In the genomic region with DNA sequence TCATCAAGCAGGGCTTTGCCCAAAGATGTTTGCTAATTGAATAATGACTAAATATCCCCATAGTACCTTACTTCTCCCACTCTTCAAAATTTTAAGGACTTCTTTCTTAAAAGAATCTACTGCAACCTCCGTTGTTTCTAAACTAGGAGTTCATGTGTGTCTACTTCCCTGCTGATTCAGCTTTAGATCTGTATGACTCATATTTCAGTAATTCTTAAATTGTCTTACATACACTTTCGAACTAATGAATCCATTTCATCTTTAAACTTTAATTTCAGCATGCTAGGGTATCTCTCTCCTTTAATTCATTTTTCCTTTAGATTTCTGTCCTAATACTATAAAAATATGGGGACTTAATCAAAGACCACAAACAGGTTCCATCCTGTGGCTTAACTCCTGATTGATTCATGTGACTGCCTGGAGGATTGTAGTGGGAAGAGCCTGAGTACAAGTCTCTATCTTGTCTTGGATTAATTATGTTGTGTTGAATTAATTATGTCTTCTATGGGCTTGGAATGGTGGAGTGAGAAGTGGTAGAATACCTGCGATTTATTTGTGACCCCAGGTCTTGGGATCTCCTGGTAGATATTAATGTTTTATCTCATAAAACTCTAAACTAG, we compare ENCODE assay signal across 14 cellular contexts. TPM values are rescaled to one million over a fixed set of nuclear protein-coding genes. Genes with fewer than 3 reads are reported as not detected.
DNase-seq lines count a peak whose midpoint lies in the region; ATAC-seq, FAIRE-seq and TF ChIP-seq lines count a peak whose summit lies in the region.
"Had no signal": no experiment of that assay in that cellular context is flagged by ENCODE, and none has a peak within 500 bp of the region (broad histone marks: within the 10 kb centered on the region; RNA-seq: fewer than 3 reads in every experiment).

No MANE protein-coding gene starts in this region.

- peak overlapping the region; percentile 43 to 60 for H3K4me3 Mint-ChIP-seq in activated T-cell treated with anti-CD3 and anti-CD28 coated beads, Interleukin-2, amount 50 U/mL, for 72 hours
- peak overlapping the region; percentile 70 for H3K4me3 Mint-ChIP-seq in T-helper 17 cell
- H3K4me3 Mint-ChIP-seq: activated naive CD8-positive, alpha-beta T cell treated with anti-CD3 and anti-CD28 coated beads, Interleukin-2, amount 10 ng/mL, durations not matched to agents 7 days and 5 days; IgD-negative memory B cell had no signal

- no peaks in the 10 kb centered on the region for H3K9me3 ChIP-seq in T-helper 17 cell (ENCODE audit: control insufficient read depth, low read length, poor library complexity, severe bottlenecking)
- H3K9me3 ChIP-seq: BE2C, esophagus squamous epithelium had no signal

- H3K4me1 Mint-ChIP-seq in activated T-cell treated with anti-CD3 and anti-CD28 coated beads, Interleukin-2, amount 50 U/mL, for 72 hours (ENCODE audit: low read depth), result peaks cover 12% of the 10 kb centered on the region
- H3K4me1 Mint-ChIP-seq in T-helper 17 cell, result peaks cover 12% of the 10 kb centered on the region
- H3K4me1 Mint-ChIP-seq: IgD-negative memory B cell had no signal

- peaks cover 5% of the 10 kb centered on the region for H3K27me3 Mint-ChIP-seq in activated T-cell treated with anti-CD3 and anti-CD28 coated beads, Interleukin-2, amount 50 U/mL, for 72 hours (ENCODE audit: low read depth)
- H3K27me3 Mint-ChIP-seq in T-helper 17 cell, result peaks cover 6% of the 10 kb centered on the region
- H3K27me3 Mint-ChIP-seq: activated naive CD8-positive, alpha-beta T cell treated with anti-CD3 and anti-CD28 coated beads, Interleukin-2, amount 10 ng/mL, durations not matched to agents 7 days and 5 days; IgD-negative memory B cell had no signal

- H3K27ac Mint-ChIP-seq in activated T-cell treated with anti-CD3 and anti-CD28 coated beads, Interleukin-2, amount 50 U/mL, for 72 hours, result peak overlapping the region; percentile 51
- peak overlapping the region; percentile 21 for H3K27ac Mint-ChIP-seq in T-helper 17 cell
- H3K27ac Mint-ChIP-seq: activated naive CD8-positive, alpha-beta T cell treated with anti-CD3 and anti-CD28 coated beads, Interleukin-2, amount 10 ng/mL, durations not matched to agents 7 days and 5 days; IgD-negative memory B cell had no signal

- ATAC-seq in activated T-cell treated with anti-CD3 and anti-CD28 coated beads, Interleukin-2, amount 50 U/mL, for 72 hours (replicated peaks in 1 of 2), result peak in 1 of 2 donors; percentile 57
- no peak for ATAC-seq in T-helper 17 cell

- no peak for FAIRE-seq in urothelium cell line (lab: Jason Lieb, UNC)

- no peaks in the 10 kb centered on the region for H3K9me3 Mint-ChIP-seq in activated T-cell treated with anti-CD3 and anti-CD28 coated beads, Interleukin-2, amount 50 U/mL, for 72 hours
- H3K9me3 Mint-ChIP-seq: activated naive CD8-positive, alpha-beta T cell treated with anti-CD3 and anti-CD28 coated beads, Interleukin-2, amount 10 ng/mL, durations not matched to agents 7 days and 5 days; IgD-negative memory B cell had no signal

- peaks cover 0 to 3% of the 10 kb centered on the region in 2 donors for H3K36me3 Mint-ChIP-seq in activated T-cell treated with anti-CD3 and anti-CD28 coated beads, Interleukin-2, amount 50 U/mL, for 72 hours (ENCODE audit: insufficient read depth in 2 of 2)
- peaks cover 3% of the 10 kb centered on the region for H3K36me3 Mint-ChIP-seq in T-helper 17 cell (ENCODE audit: low read depth)
- H3K36me3 Mint-ChIP-seq: activated naive CD8-positive, alpha-beta T cell treated with anti-CD3 and anti-CD28 coated beads, Interleukin-2, amount 10 ng/mL, durations not matched to agents 7 days and 5 days; IgD-negative memory B cell had no signal

- no peak for DNase-seq in activated T-cell treated with anti-CD3 and anti-CD28 coated beads, Interleukin-2, amount 50 U/mL, for 72 hours
- DNase-seq in activated T-cell treated with anti-CD3 and anti-CD28 coated beads for 4 hours (no peak), T-helper 17 cell (no peak), fibroblast of the aortic adventitia (ENCODE audit: low read depth) (peak; percentile 57), urothelium cell line (ENCODE audit: low spot score) (peak; percentile 25), NCI-H1436 treated with DMSO at 0.1 percent for 48 hours (lab: John Stamatoyannopoulos, UW) (no peak), NCI-H774 (lab: John Stamatoyannopoulos, UW) (no peak), GF-D8 (lab: John Stamatoyannopoulos, UW) (no peak)
- DNase-seq: activated naive CD8-positive, alpha-beta T cell treated with anti-CD3 and anti-CD28 coated beads, Interleukin-2, amount 10 ng/mL, durations not matched to agents 7 days and 5 days; BE2C; esophagus squamous epithelium; NCI-H524; T-helper 9 cell had no signal

- no peak for TF ChIP-seq CTCF in fibroblast of the aortic adventitia (IDR thresholded peaks at IDR 0.05; ENCODE audit: insufficient read depth, low read length)

- H3K4me3 ChIP-seq in fibroblast of the aortic adventitia (ENCODE audit: low read depth, low read length), result no peak overlapping the region

RNA-seq across cellular contexts. Expression of a gene that starts 24.9 kb away (rescaled TPM):
- total RNA-seq in activated T-cell treated with anti-CD3 and anti-CD28 coated beads, Interleukin-2, amount 50 U/mL, for 72 hours, result 1 to 10 TPM in 1 of 2 donors, under 1 TPM in 1; 0.60 to 1.8 TPM
- total RNA-seq in T-helper 17 cell (under 1 TPM; 0.18 to 0.37 TPM), fibroblast of the aortic adventitia (ENCODE audit: low replicate concordance) (133 and 671 TPM in 2 replicates)

Comparison
In these comparisons a context has a peak if more than half of its experiments do, and no peak if none do; other contexts are left out.
1. DNase-seq: peak in fibroblast of the aortic adventitia (single experiment) and urothelium cell line (single experiment); none in activated T-cell treated with anti-CD3 and anti-CD28 coated beads, Interleukin-2, amount 50 U/mL, for 72 hours (0 of 2), activated T-cell treated with anti-CD3 and anti-CD28 coated beads for 4 hours (single experiment), T-helper 17 cell (0 of 3), NCI-H1436 treated with DMSO at 0.1 percent for 48 hours (single experiment), NCI-H774 (single experiment) and GF-D8 (single experiment).
2. RNA of a gene that starts 24.9 kb away (total RNA-seq): 133 to 671 TPM in fibroblast of the aortic adventitia; 0.60 to 1.8 TPM in activated T-cell treated with anti-CD3 and anti-CD28 coated beads, Interleukin-2, amount 50 U/mL, for 72 hours and 0.18 to 0.37 TPM in T-helper 17 cell; every median in the first group is over 10 times any median in the second.